1 cellular context compared by ENCODE assay signal in the genomic region with DNA sequence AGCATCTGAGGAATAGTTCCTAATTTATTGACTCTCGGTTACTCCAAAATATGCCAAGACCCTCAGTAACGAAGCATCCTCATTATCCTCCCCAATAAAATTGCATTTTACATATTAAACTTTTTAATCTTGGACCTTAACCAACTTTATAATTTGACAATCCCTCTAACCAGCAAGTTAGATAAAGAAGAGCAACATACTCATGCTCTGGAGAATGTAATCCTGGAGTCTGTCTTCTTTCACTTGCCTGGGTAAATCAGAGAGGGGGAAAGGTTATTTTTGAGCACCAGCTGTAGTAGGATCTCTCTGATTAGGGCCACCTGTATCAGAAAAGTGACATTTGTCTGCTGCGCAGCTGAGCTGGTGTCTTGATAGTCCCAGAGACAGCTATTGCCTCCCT.
A peak's percentile ranks its signal among the peaks of the same experiment; 100 is the strongest.
TF ChIP-seq lines count a peak whose summit lies in the region.

No MANE protein-coding gene starts in this region.

TF ChIP-seq in SK-N-SH, 30 proteins besides CTCF, POLR2A, EP300 and RAD21 (continued from another document):
- TF ChIP-seq, protein P1, sequence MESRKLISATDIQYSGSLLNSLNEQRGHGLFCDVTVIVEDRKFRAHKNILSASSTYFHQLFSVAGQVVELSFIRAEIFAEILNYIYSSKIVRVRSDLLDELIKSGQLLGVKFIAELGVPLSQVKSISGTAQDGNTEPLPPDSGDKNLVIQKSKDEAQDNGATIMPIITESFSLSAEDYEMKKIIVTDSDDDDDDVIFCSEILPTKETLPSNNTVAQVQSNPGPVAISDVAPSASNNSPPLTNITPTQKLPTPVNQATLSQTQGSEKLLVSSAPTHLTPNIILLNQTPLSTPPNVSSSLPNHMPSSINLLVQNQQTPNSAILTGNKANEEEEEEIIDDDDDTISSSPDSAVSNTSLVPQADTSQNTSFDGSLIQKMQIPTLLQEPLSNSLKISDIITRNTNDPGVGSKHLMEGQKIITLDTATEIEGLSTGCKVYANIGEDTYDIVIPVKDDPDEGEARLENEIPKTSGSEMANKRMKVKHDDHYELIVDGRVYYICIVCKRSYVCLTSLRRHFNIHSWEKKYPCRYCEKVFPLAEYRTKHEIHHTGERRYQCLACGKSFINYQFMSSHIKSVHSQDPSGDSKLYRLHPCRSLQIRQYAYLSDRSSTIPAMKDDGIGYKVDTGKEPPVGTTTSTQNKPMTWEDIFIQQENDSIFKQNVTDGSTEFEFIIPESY (IDR thresholded peaks at IDR 0.05; ENCODE audit: borderline replicate concordance, low read depth): no peak
- TF ChIP-seq SMC3 (IDR thresholded peaks at IDR 0.05; ENCODE audit: low read depth, low read length) (no peak), MXI1 (IDR thresholded peaks at IDR 0.05; ENCODE audit: low read depth, low read length) (no peak), MEF2A (IDR thresholded peaks at IDR 0.05; ENCODE audit: borderline replicate concordance, low read depth) (no peak), RCOR1 (IDR thresholded peaks at IDR 0.05; ENCODE audit: low read length) (peak; percentile 61; the same call in 1 of the 2 replicates), FOSL2 (IDR thresholded peaks at IDR 0.05; ENCODE audit: borderline replicate concordance, low read depth) (no peak), PBX3 (IDR thresholded peaks at IDR 0.05) (peak; percentile 29; the same call in 1 of the 2 replicates), RFX5 (IDR thresholded peaks at IDR 0.05; ENCODE audit: low read length) (no peak), NFIC (IDR thresholded peaks at IDR 0.05; ENCODE audit: borderline replicate concordance) (no peak)
- TF ChIP-seq, protein P2, sequence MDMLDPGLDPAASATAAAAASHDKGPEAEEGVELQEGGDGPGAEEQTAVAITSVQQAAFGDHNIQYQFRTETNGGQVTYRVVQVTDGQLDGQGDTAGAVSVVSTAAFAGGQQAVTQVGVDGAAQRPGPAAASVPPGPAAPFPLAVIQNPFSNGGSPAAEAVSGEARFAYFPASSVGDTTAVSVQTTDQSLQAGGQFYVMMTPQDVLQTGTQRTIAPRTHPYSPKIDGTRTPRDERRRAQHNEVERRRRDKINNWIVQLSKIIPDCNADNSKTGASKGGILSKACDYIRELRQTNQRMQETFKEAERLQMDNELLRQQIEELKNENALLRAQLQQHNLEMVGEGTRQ (IDR thresholded peaks at IDR 0.05; ENCODE audit: borderline replicate concordance, low read depth, low read length): no peak
